Comparison of ENCODE assay signal across 15 cellular contexts in genomic region chr5:174412941-174413340, GRCh38.
"Had no signal": no experiment of that assay in that cellular context is flagged by ENCODE, and none has a peak within 500 bp of the region (broad histone marks: within the 10 kb centered on the region; RNA-seq: fewer than 3 reads in every experiment).

No MANE protein-coding gene starts in this region.

- H3K9ac ChIP-seq: parathyroid adenoma had no signal

- H3K79me2 ChIP-seq: parathyroid adenoma had no signal

- H3K4me3 ChIP-seq: right lobe of liver, stomach, transverse colon had no signal

- H3K27me3 ChIP-seq: foreskin keratinocyte, transverse colon had no signal

- H3K36me3 ChIP-seq: right lobe of liver, stomach, transverse colon had no signal

- H3K27ac ChIP-seq: epithelial cell of prostate, foreskin keratinocyte, parathyroid adenoma, right lobe of liver, stomach, transverse colon had no signal

- H3K9me3 ChIP-seq: right lobe of liver, stomach, transverse colon had no signal

- ATAC-seq: activated T-cell treated with anti-CD3 and anti-CD28 coated beads, Interleukin-2, amount 50 U/mL, for 72 hours; stimulated activated memory B cell treated with anti-CD40 and anti-IgM and Interleukin-4, amounts not matched to agents 10 μg/mL and 1 μg/mL and 100 μg/mL, for 72 hours; T-helper 17 cell had no signal

- DNase-seq: activated CD4-positive, alpha-beta memory T cell treated with anti-CD3 and anti-CD28 coated beads, Interleukin-2, amount 10 ng/mL, durations not matched to agents 7 days and 5 days; activated CD4-positive, alpha-beta T cell treated with anti-CD3 and anti-CD28 coated beads, Interleukin-2, amount 10 ng/mL, durations not matched to agents 24 days and 14 days; activated effector memory CD4-positive, alpha-beta T cell treated with Interleukin-2 at 50 U/mL for 16 hours; activated naive CD4-positive, alpha-beta T cell treated with anti-CD3 and anti-CD28 coated beads for 36 hours; activated T-cell treated with anti-CD3 and anti-CD28 coated beads, Interleukin-2, amount 50 U/mL, for 72 hours; right lobe of liver; small intestine; stimulated activated CD4-positive, alpha-beta T cell treated with anti-CD3 and anti-CD28 coated beads, Interleukin-15, amount 100 ng/mL, for 24 hours; stomach; T-helper 17 cell; transverse colon had no signal

- H2AFZ ChIP-seq: parathyroid adenoma had no signal

- H3K4me1 ChIP-seq: foreskin keratinocyte, parathyroid adenoma, right lobe of liver, stomach, transverse colon had no signal
